ENCODE assay signal across 27 cellular contexts in genomic region chr5:101143526-101143925, GRCh38.
DNase-seq lines count a peak whose midpoint lies in the region; ATAC-seq and TF ChIP-seq lines count a peak whose summit lies in the region.
"Had no signal": no experiment of that assay in that cellular context is flagged by ENCODE, and none has a peak within 500 bp of the region (broad histone marks: within the 10 kb centered on the region; RNA-seq: fewer than 3 reads in every experiment).

No MANE protein-coding gene starts in this region.

- intact Hi-C loops in posterior vena cava (cut with DNase I) = no loop called here

- DNase-seq in GM23338 (ENCODE audit: low spot score) = peak; percentile 21
- peak; percentile 8 for DNase-seq in dedifferentiated amniotic fluid mesenchymal stem cell (ENCODE audit: extremely low spot score)
- peak; percentile 60 for DNase-seq in endodermal cell
- DNase-seq in iPS DF 19.7 (ENCODE audit: low read depth, low spot score) = peak; percentile 1
- DNase-seq in NCI-H2107 treated with DMSO at 0.1 percent for 48 hours (lab: John Stamatoyannopoulos, UW; ENCODE audit: unreplicated experiment) = no peak
- DNase-seq in NCI-H2171 treated with DMSO at 0.1 percent for 48 hours (lab: John Stamatoyannopoulos, UW) = no peak
- no peak for DNase-seq in posterior vena cava (ENCODE audit: low spot score)
- DNase-seq: AML-193; BE2C; C1 segment of cervical spinal cord; CD4-positive, alpha-beta memory T cell; CD4-positive, CD25-positive, alpha-beta regulatory T cell; CD8-positive, alpha-beta memory T cell; COR-L47; DMS 273 treated with DMSO at 0.1 percent for 48 hours; DMS153; DMS53; DMS79; DND-41; EL; GDM1 had no signal

- H3K9ac ChIP-seq in endodermal cell (ENCODE audit: extremely low read depth, low read length, poor library complexity, severe bottlenecking) = no peak overlapping the region
- H3K9ac ChIP-seq: BLaER1 had no signal

- H3K27ac ChIP-seq in GM23338 (ENCODE audit: low read depth) = no peak overlapping the region
- H3K27ac ChIP-seq in endodermal cell (ENCODE audit: low read depth, low read length) = no peak overlapping the region
- no peak overlapping the region for H3K27ac ChIP-seq in gastroesophageal sphincter
- H3K27ac ChIP-seq: 22Rv1, A549, BLaER1 had no signal

- H3K4me1 ChIP-seq in GM23338 (ENCODE audit: insufficient read depth) (no peaks in the 10 kb centered on the region), endodermal cell (ENCODE audit: control insufficient read depth, insufficient read depth, low read length) (no peaks in the 10 kb centered on the region), gastroesophageal sphincter (no peaks in the 10 kb centered on the region)
- H3K4me1 ChIP-seq: A549, BE2C, BLaER1 had no signal

- no peaks in the 10 kb centered on the region for H3K9me2 ChIP-seq in GM23338 (ENCODE audit: insufficient read depth)

- no peaks in the 10 kb centered on the region for H4K20me1 ChIP-seq in GM23338 (replicated peaks; ENCODE audit: insufficient read depth)
- H4K20me1 ChIP-seq: BLaER1 had no signal

- no peak overlapping the region for H2AFZ ChIP-seq in GM23338

- H3K9me3 Mint-ChIP-seq in GM23338 (peaks cover 10% of the 10 kb centered on the region; the same call in 2 of the 3 replicates), endodermal cell (peaks cover 23% of the 10 kb centered on the region)

- H3K4me1 Mint-ChIP-seq in GM23338 = peaks cover 5% of the 10 kb centered on the region; the same call in 2 of the 3 replicates
- H3K4me1 Mint-ChIP-seq in endodermal cell = peaks cover 16% of the 10 kb centered on the region
- H3K4me1 Mint-ChIP-seq: CD14-positive monocyte; CD4-positive, alpha-beta memory T cell; CD4-positive, CD25-positive, alpha-beta regulatory T cell; CD8-positive, alpha-beta memory T cell had no signal

- TF ChIP-seq EP300 in gastroesophageal sphincter (IDR thresholded peaks at IDR 0.05) = no peak

- TF ChIP-seq CTCF in GM23338 (conservative IDR thresholded peaks at IDR 0.05; ENCODE audit: low read depth in 2 of 2) (no peak), endodermal cell (conservative IDR thresholded peaks at IDR 0.05) (no peak), gastroesophageal sphincter (IDR thresholded peaks at IDR 0.05) (no peak)

- no peaks in the 10 kb centered on the region for H3K27me3 Mint-ChIP-seq in GM23338 (ENCODE audit: insufficient read depth, low read depth, poor library complexity)
- H3K27me3 Mint-ChIP-seq in endodermal cell (ENCODE audit: insufficient read depth) = no peaks in the 10 kb centered on the region
- H3K27me3 Mint-ChIP-seq: CD4-positive, CD25-positive, alpha-beta regulatory T cell had no signal

- peak; percentile 38; the same call in 2 of the 3 replicates for ATAC-seq in GM23338
- no peak for ATAC-seq in gastroesophageal sphincter
- ATAC-seq: A549, GM12878 had no signal

- H3K36me3 Mint-ChIP-seq in GM23338 (ENCODE audit: low read depth) (no peaks in the 10 kb centered on the region; the same call in 2 of the 3 replicates), endodermal cell (ENCODE audit: low read depth) (peaks cover 13% of the 10 kb centered on the region)
- H3K36me3 Mint-ChIP-seq: CD14-positive monocyte; CD4-positive, alpha-beta memory T cell; CD4-positive, CD25-positive, alpha-beta regulatory T cell; CD8-positive, alpha-beta memory T cell had no signal

- H3K79me2 ChIP-seq in GM23338 (replicated peaks; ENCODE audit: insufficient read depth) = no peaks in the 10 kb centered on the region

- H3K4me3 ChIP-seq in GM23338 = no peak overlapping the region
- no peak overlapping the region for H3K4me3 ChIP-seq in endodermal cell (ENCODE audit: low read length)
- H3K4me3 ChIP-seq in gastroesophageal sphincter = no peak overlapping the region
- H3K4me3 ChIP-seq: A549, BLaER1, GM12878 had no signal

- TF ChIP-seq POLR2A in gastroesophageal sphincter (IDR thresholded peaks at IDR 0.05) = no peak

- H3K36me3 ChIP-seq in GM23338 (ENCODE audit: insufficient read depth) (no peaks in the 10 kb centered on the region), endodermal cell (ENCODE audit: control insufficient read depth, insufficient read depth, low read length) (no peaks in the 10 kb centered on the region), gastroesophageal sphincter (no peaks in the 10 kb centered on the region)
- H3K36me3 ChIP-seq: BE2C, BLaER1 had no signal

- H3K27me3 ChIP-seq in GM23338 (ENCODE audit: insufficient read depth) = no peaks in the 10 kb centered on the region
- no peaks in the 10 kb centered on the region for H3K27me3 ChIP-seq in endodermal cell (ENCODE audit: control insufficient read depth, insufficient read depth, low read length, poor library complexity, severe bottlenecking)
- H3K27me3 ChIP-seq in gastroesophageal sphincter = no peaks in the 10 kb centered on the region
- H3K27me3 ChIP-seq: BE2C, BLaER1 had no signal

- no peaks in the 10 kb centered on the region for H3F3A ChIP-seq in GM23338 (replicated peaks; ENCODE audit: low read depth)

- no peak overlapping the region for H3K4me2 ChIP-seq in GM23338
- H3K4me2 ChIP-seq: A549, BLaER1 had no signal

- H3K4me3 Mint-ChIP-seq in GM23338 (no peak overlapping the region), endodermal cell (no peak overlapping the region)
- H3K4me3 Mint-ChIP-seq: CD14-positive monocyte; CD4-positive, alpha-beta memory T cell; CD4-positive, CD25-positive, alpha-beta regulatory T cell; CD8-positive, alpha-beta memory T cell had no signal

- H3K9me3 ChIP-seq in endodermal cell (ENCODE audit: control insufficient read depth, low read length) (peaks cover 15% of the 10 kb centered on the region), gastroesophageal sphincter (no peaks in the 10 kb centered on the region)
- H3K9me3 ChIP-seq: BE2C, BLaER1 had no signal

- H3K27ac Mint-ChIP-seq in GM23338 = no peak overlapping the region
- no peak overlapping the region for H3K27ac Mint-ChIP-seq in endodermal cell
- H3K27ac Mint-ChIP-seq: CD14-positive monocyte; CD4-positive, alpha-beta memory T cell; CD4-positive, CD25-positive, alpha-beta regulatory T cell; CD8-positive, alpha-beta memory T cell had no signal

TF ChIP-seq in GM23338, 12 proteins besides CTCF, POLR2A, EP300 and RAD21 (continues in another document):
- no peak for TF ChIP-seq JUNB (IDR thresholded peaks at IDR 0.05; ENCODE audit: unreplicated experiment)
- TF ChIP-seq POLR2AphosphoS5 (IDR thresholded peaks at IDR 0.05; ENCODE audit: low read depth) = no peak
- no peak for TF ChIP-seq EZH2phosphoT487 (IDR thresholded peaks at IDR 0.05; ENCODE audit: unreplicated experiment)
- TF ChIP-seq ZNF114 (CRISPR knock-in tag; IDR thresholded peaks at IDR 0.05) = no peak
- TF ChIP-seq NANOG (IDR thresholded peaks at IDR 0.05; ENCODE audit: borderline replicate concordance) = no peak
- TF ChIP-seq REST (IDR thresholded peaks at IDR 0.05; ENCODE audit: unreplicated experiment) = no peak
- TF ChIP-seq EZH2 (IDR thresholded peaks at IDR 0.05; ENCODE audit: low read depth, unreplicated experiment) = no peak
- TF ChIP-seq ETS1 (IDR thresholded peaks at IDR 0.05) = no peak

Comparison
In these comparisons a context has a peak if more than half of its experiments do, and no peak if none do; other contexts are left out.
1. DNase-seq: peak in GM23338 (single experiment), dedifferentiated amniotic fluid mesenchymal stem cell (single experiment), endodermal cell (single experiment) and iPS DF 19.7 (single experiment); none in NCI-H2107 treated with DMSO at 0.1 percent for 48 hours (single experiment), NCI-H2171 treated with DMSO at 0.1 percent for 48 hours (single experiment) and posterior vena cava (single experiment).